In the genomic region with DNA sequence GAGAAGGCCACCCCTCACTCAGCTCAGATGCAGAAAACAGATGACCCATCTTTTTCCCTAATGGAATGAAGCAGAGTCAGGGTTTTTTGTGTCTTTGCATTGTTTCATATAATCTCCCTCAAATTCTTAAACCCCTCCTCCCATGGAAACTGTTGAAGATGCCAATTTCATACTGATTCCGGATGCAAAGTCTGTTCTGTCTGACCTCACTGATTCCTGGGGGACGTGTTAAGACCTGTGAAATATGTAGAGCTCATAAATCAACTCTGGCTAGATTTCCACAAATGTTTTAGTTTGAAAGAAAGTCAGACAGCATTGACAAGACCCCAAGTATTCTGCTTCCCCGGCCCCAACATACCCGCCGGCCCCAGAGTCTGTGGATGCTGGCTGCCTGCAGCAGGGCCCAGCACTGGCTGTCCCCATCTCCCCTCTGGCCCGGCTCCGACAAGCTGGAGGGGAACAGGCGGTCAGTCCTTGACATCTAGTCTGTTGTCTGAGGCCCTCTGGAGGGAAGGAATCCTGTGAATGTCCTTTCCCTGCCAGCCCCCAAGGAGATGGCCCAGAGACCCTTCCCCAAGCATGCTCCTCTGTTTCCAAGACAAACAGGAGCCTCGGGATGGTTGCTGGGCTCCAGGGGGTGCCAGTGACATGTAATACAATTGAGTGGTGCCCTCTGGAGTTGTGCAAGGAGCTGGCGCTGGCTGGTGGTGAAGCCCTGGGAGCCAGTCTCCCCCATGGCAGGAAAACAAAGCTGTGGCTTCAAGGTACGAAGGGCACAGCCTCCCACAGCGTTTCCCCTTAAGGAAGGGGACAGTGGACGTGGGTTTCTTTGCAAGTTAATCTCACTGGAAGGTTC, we compare ENCODE assay signal across 18 cellular contexts. TPM values are rescaled to one million over a fixed set of nuclear protein-coding genes. Genes with fewer than 3 reads are reported as not detected.
A peak's percentile ranks its signal among the peaks of the same experiment; 100 is the strongest.
DNase-seq lines count a peak whose midpoint lies in the region; ATAC-seq, FAIRE-seq and TF ChIP-seq lines count a peak whose summit lies in the region.
"Had no signal": no experiment of that assay in that cellular context is flagged by ENCODE, and none has a peak within 500 bp of the region (broad histone marks: within the 10 kb centered on the region; RNA-seq: fewer than 3 reads in every experiment).

No MANE protein-coding gene starts in this region.

- H3K36me3 Mint-ChIP-seq in WTC11: no peaks in the 10 kb centered on the region
- no peaks in the 10 kb centered on the region for H3K36me3 Mint-ChIP-seq in endothelial cell (ENCODE audit: low read depth, unreplicated experiment)
- no peaks in the 10 kb centered on the region for H3K36me3 Mint-ChIP-seq in immature natural killer cell
- H3K36me3 Mint-ChIP-seq: activated naive CD8-positive, alpha-beta T cell treated with anti-CD3 and anti-CD28 coated beads for 36 hours had no signal

- BruUV-seq in HepG2 (replicated peaks; lab: Mats Ljungman, UMichigan): no TSS peak

- H3K27me3 Mint-ChIP-seq in WTC11 (ENCODE audit: low read depth): no peaks in the 10 kb centered on the region
- peaks cover 5% of the 10 kb centered on the region for H3K27me3 Mint-ChIP-seq in endothelial cell (ENCODE audit: unreplicated experiment)
- peaks cover 0 to 5% (median 0%) of the 10 kb centered on the region in 3 donors for H3K27me3 Mint-ChIP-seq in immature natural killer cell (ENCODE audit: low read depth in 3 of 3)
- H3K27me3 Mint-ChIP-seq: activated CD4-positive, alpha-beta T cell treated with anti-CD3 and anti-CD28 coated beads, Interleukin-2, amount 10 ng/mL, durations not matched to agents 7 days and 5 days; activated naive CD8-positive, alpha-beta T cell treated with anti-CD3 and anti-CD28 coated beads for 36 hours had no signal

- H3K9me2 ChIP-seq in SK-N-SH: no peaks in the 10 kb centered on the region

- ATAC-seq in WTC11 (peak; percentile 50), HepG2 (no peak)

- no peak for TF ChIP-seq EP300 in HepG2 (IDR thresholded peaks at IDR 0.05; ENCODE audit: low read depth in 2 of 2, low read length in 2 of 2)
- no peak for TF ChIP-seq EP300 in HepG2 (CRISPR knock-in tag; IDR thresholded peaks at IDR 0.05; ENCODE audit: borderline replicate concordance)
- TF ChIP-seq EP300 in tibial nerve (IDR thresholded peaks at IDR 0.05): no peak
- TF ChIP-seq EP300 in SK-N-SH (IDR thresholded peaks at IDR 0.05; ENCODE audit: borderline replicate concordance in 1 of 2, low read depth in 1 of 2, low read length in 1 of 2): no peak

- FAIRE-seq in HepG2 (lab: Jason Lieb, UNC): no peak

- no peak for TF ChIP-seq POLR2A in HepG2 (IDR thresholded peaks at IDR 0.05; ENCODE audit: insufficient read depth in 1 of 2, low read depth in 2 of 2, low read length in 2 of 2)
- no peak for TF ChIP-seq POLR2A in tibial nerve (IDR thresholded peaks at IDR 0.05)

- TF ChIP-seq CTCF in WTC11 (IDR thresholded peaks at IDR 0.05) (no peak), HepG2 (CRISPR knock-in tag; IDR thresholded peaks at IDR 0.05) (peak; percentile 41; the same call in 1 of the 2 replicates), tibial nerve (IDR thresholded peaks at IDR 0.05) (no peak), endothelial cell (IDR thresholded peaks at IDR 0.05; ENCODE audit: unreplicated experiment) (no peak), SK-N-SH (IDR thresholded peaks at IDR 0.05) (no peak)

- H3K36me3 ChIP-seq in HepG2 (replicated peaks in 1 of 2; ENCODE audit: control insufficient read depth in 1 of 2, insufficient read depth in 2 of 2, low read length in 2 of 2) (no peaks in the 10 kb centered on the region), tibial nerve (no peaks in the 10 kb centered on the region), SK-N-SH (replicated peaks in 1 of 2; ENCODE audit: control insufficient read depth in 1 of 2, insufficient read depth in 2 of 2, low read length in 1 of 2) (peaks cover 4 to 47% of the 10 kb centered on the region in 2 experiments)
- H3K36me3 ChIP-seq: SJSA1 had no signal

- intact Hi-C loops in HepG2 (cut with micrococcal nuclease; ENCODE audit: unreplicated experiment): no loop called here

- H3K4me1 Mint-ChIP-seq in WTC11 (peaks cover 5% of the 10 kb centered on the region), endothelial cell (ENCODE audit: unreplicated experiment) (peaks cover 5% of the 10 kb centered on the region), immature natural killer cell (no peaks in the 10 kb centered on the region)
- H3K4me1 Mint-ChIP-seq: activated CD4-positive, alpha-beta T cell treated with anti-CD3 and anti-CD28 coated beads, Interleukin-2, amount 10 ng/mL, durations not matched to agents 7 days and 5 days; activated naive CD8-positive, alpha-beta T cell treated with anti-CD3 and anti-CD28 coated beads for 36 hours had no signal

- CTCF ChIA-PET in WTC11 (lab: Charles Lee) (interaction anchor here (0.6 to 1.1 kb wide), 4 partner anchors 13 to 72 kb away, joined by 3 to 11 read pairs (median 5); no protein-coding TSS in a partner anchor), HepG2 (lab: Yijun Ruan, JAX; ENCODE audit: low intra/inter-chr PET ratio, low total read pairs) (interaction anchor here (1.6 kb wide), 1 partner anchor 71 kb away, joined by 4 read pairs; no protein-coding TSS in a partner anchor), SK-N-SH (lab: Yijun Ruan, JAX) (no interaction called here)

- H3K27me3 ChIP-seq in HepG2 (ENCODE audit: control insufficient read depth in 1 of 2, insufficient read depth in 2 of 2, low read length in 2 of 2) (no peaks in the 10 kb centered on the region), tibial nerve (no peaks in the 10 kb centered on the region), SK-N-SH (ENCODE audit: insufficient read depth) (no peaks in the 10 kb centered on the region)
- H3K27me3 ChIP-seq: SJSA1 had no signal

- H3K9ac ChIP-seq in HepG2 (ENCODE audit: insufficient read depth, low read depth, low read length): no peak overlapping the region
- H3K9ac ChIP-seq in SK-N-SH: no peak overlapping the region
- H3K9ac ChIP-seq: KMS-11 had no signal

- in situ Hi-C loops in HepG2 (cut with HindIII; ENCODE audit: extremely low pct_ligation_motif_present, low pct_unique_long_range_greater_than_20kb): loop anchor here (25.0 kb wide), 1 partner anchor 263 kb away; no protein-coding TSS in a partner anchor

- H3K4me3 Mint-ChIP-seq in WTC11: no peak overlapping the region
- H3K4me3 Mint-ChIP-seq in endothelial cell (ENCODE audit: unreplicated experiment): no peak overlapping the region
- H3K4me3 Mint-ChIP-seq in immature natural killer cell: no peak overlapping the region
- H3K4me3 Mint-ChIP-seq: activated CD4-positive, alpha-beta T cell treated with anti-CD3 and anti-CD28 coated beads, Interleukin-2, amount 10 ng/mL, durations not matched to agents 7 days and 5 days; activated naive CD8-positive, alpha-beta T cell treated with anti-CD3 and anti-CD28 coated beads for 36 hours had no signal

- H3K9me3 Mint-ChIP-seq in WTC11 (no peaks in the 10 kb centered on the region), endothelial cell (ENCODE audit: unreplicated experiment) (peaks cover 1% of the 10 kb centered on the region), immature natural killer cell (peaks cover 0 to 1% (median 0%) of the 10 kb centered on the region in 6 donors)
- H3K9me3 Mint-ChIP-seq: activated CD4-positive, alpha-beta T cell treated with anti-CD3 and anti-CD28 coated beads, Interleukin-2, amount 10 ng/mL, durations not matched to agents 7 days and 5 days; activated naive CD8-positive, alpha-beta T cell treated with anti-CD3 and anti-CD28 coated beads for 36 hours had no signal

- no peaks in the 10 kb centered on the region for H3F3A ChIP-seq in SK-N-SH (replicated peaks; ENCODE audit: insufficient read depth)

- H3K27ac Mint-ChIP-seq in WTC11 (no peak overlapping the region), endothelial cell (ENCODE audit: unreplicated experiment) (no peak overlapping the region), immature natural killer cell (no peak overlapping the region)
- H3K27ac Mint-ChIP-seq: activated CD4-positive, alpha-beta T cell treated with anti-CD3 and anti-CD28 coated beads, Interleukin-2, amount 10 ng/mL, durations not matched to agents 7 days and 5 days; activated naive CD8-positive, alpha-beta T cell treated with anti-CD3 and anti-CD28 coated beads for 36 hours; progenitor cell of endocrine pancreas had no signal

- H3K79me2 ChIP-seq in HepG2 (ENCODE audit: insufficient read depth, low read length) (no peaks in the 10 kb centered on the region), SK-N-SH (ENCODE audit: insufficient read depth) (no peaks in the 10 kb centered on the region)

- DNase-seq in WTC11 (ENCODE audit: low spot score) (peak; percentile 15), fibroblast of peridontal ligament (ENCODE audit: extremely low read depth) (peak; percentile 66), HepG2 (ENCODE audit: low spot score) (no peak), tibial nerve (ENCODE audit: low spot score in 2 of 2) (no peak), endothelial cell (ENCODE audit: low spot score) (no peak), COR-L47 (lab: John Stamatoyannopoulos, UW) (no peak), SK-N-SH (no peak), immature natural killer cell (no peak)
- DNase-seq: activated CD4-positive, alpha-beta T cell treated with anti-CD3 and anti-CD28 coated beads, Interleukin-2, amount 10 ng/mL, durations not matched to agents 7 days and 5 days; activated naive CD8-positive, alpha-beta T cell treated with anti-CD3 and anti-CD28 coated beads for 36 hours; activated T-cell treated with anti-CD3 and anti-CD28 coated beads for 4 hours; NCI-H1105 treated with DMSO at 0.1 percent for 48 hours; T1000 had no signal

- TF ChIP-seq RAD21 in HepG2 (CRISPR knock-in tag; IDR thresholded peaks at IDR 0.05): no peak
- TF ChIP-seq RAD21 in SK-N-SH (IDR thresholded peaks at IDR 0.05; ENCODE audit: low read length): no peak

- H3K4me3 ChIP-seq in HepG2 (replicated peaks in 1 of 3; ENCODE audit: insufficient read depth in 1 of 3, low read depth in 2 of 3, low read length in 3 of 3) (no peak overlapping the region), tibial nerve (no peak overlapping the region), SK-N-SH (ENCODE audit: low read depth in 2 of 2, low read length in 1 of 2) (no peak overlapping the region)
- H3K4me3 ChIP-seq: SJSA1 had no signal

- no peak overlapping the region for H3K4me2 ChIP-seq in HepG2 (ENCODE audit: low read depth, low read length)
- H3K4me2 ChIP-seq in SK-N-SH: no peak overlapping the region
- H3K4me2 ChIP-seq: KMS-11 had no signal

- H3K27ac ChIP-seq in HepG2 (ENCODE audit: extremely low read length, insufficient read depth, low read length) (no peak overlapping the region), tibial nerve (peak overlapping the region in 3 of 4 donors; percentile 17 to 79 (median 79)), SK-N-SH (ENCODE audit: low read depth in 2 of 2, low read length in 1 of 2) (no peak overlapping the region)
- H3K27ac ChIP-seq: epithelial cell of prostate, KMS-11, SJSA1 had no signal

- H2AFZ ChIP-seq in HepG2 (ENCODE audit: low read length) (no peak overlapping the region), SK-N-SH (ENCODE audit: low read depth) (no peak overlapping the region)

- POLR2A ChIA-PET in WTC11 (lab: Charles Lee) (interaction anchor here (0.6 to 0.7 kb wide), 2 partner anchors 33 to 60 kb away, joined by 3 read pairs; no protein-coding TSS in a partner anchor), HepG2 (lab: Yijun Ruan, JAX) (no interaction called here), SK-N-SH (lab: Yijun Ruan, JAX) (no interaction called here)

- H3K4me1 ChIP-seq in HepG2 (ENCODE audit: insufficient read depth, low read length) (no peaks in the 10 kb centered on the region), tibial nerve (peaks cover 0 to 72% (median 19%) of the 10 kb centered on the region in 4 donors), SK-N-SH (ENCODE audit: control insufficient read depth in 1 of 2, insufficient read depth in 2 of 2, low read depth in 1 of 2, low read length in 1 of 2) (no peaks in the 10 kb centered on the region)
- H3K4me1 ChIP-seq: SJSA1 had no signal

- H4K20me1 ChIP-seq in HepG2 (ENCODE audit: insufficient read depth, low read length) (no peaks in the 10 kb centered on the region), SK-N-SH (ENCODE audit: insufficient read depth) (no peaks in the 10 kb centered on the region)

- H3K9me3 ChIP-seq in HepG2 (ENCODE audit: low read length) (no peaks in the 10 kb centered on the region), tibial nerve (no peaks in the 10 kb centered on the region), SK-N-SH (no peaks in the 10 kb centered on the region)
- H3K9me3 ChIP-seq: SJSA1 had no signal

- 71% methylated on average over 11 of the region's 13 CpGs for WGBS in HepG2 (ENCODE audit: low lambda C conversion rate)
- WGBS in tibial nerve, 2 donors: 37 to 40% methylated on average over 11 to 12 of the region's 13 CpGs
- WGBS in SK-N-SH (ENCODE audit: low lambda C conversion rate): 66% methylated on average over 12 of the region's 13 CpGs

RNA-seq across cellular contexts. Expression of gene FBLN5, which starts 22.4 kb away (rescaled TPM):
- total RNA-seq in WTC11 (2021) (2.7 to 4.0 TPM (median 3.6 TPM) in 3 replicates), HepG2 (2016; rRNA removed; fragmentation: Illumina TruSeq; extraction: Trizol) (0.60 and 0.77 TPM in 2 replicates), tibial nerve (100 to 1,000 TPM; 109 to 215 (median 186) TPM), endothelial cell (ENCODE audit: unreplicated experiment) (0.26 TPM)
- total RNA-seq in HepG2 (2016; cell fraction: cytosol; rRNA removed; fragmentation: Illumina TruSeq; extraction: Trizol; ENCODE audit: low read depth): 0.09 and 0.30 TPM in 2 replicates
- total RNA-seq in HepG2 (2016; cell fraction: insoluble cytoplasmic fraction; rRNA removed; fragmentation: Illumina TruSeq; extraction: Trizol): 0.43 and 0.54 TPM in 2 replicates
- 0.45 and 0.68 TPM in 2 replicates for total RNA-seq in HepG2 (2016; cell fraction: membrane; rRNA removed; fragmentation: Illumina TruSeq; extraction: Trizol)
- 0.66 and 0.96 TPM in 2 replicates for total RNA-seq in HepG2 (2016; cell fraction: nucleus; rRNA removed; fragmentation: Illumina TruSeq; extraction: Trizol)
- polyA plus RNA-seq in HepG2 (2011; rRNA removed) (0.38 and 0.71 TPM in 2 replicates), SK-N-SH (2012; rRNA removed) (36.7 and 39.8 TPM in 2 replicates), immature natural killer cell (1 to 10 TPM; 3.0 to 3.8 (median 3.0) TPM)
- polyA plus RNA-seq in HepG2 (2011; cell fraction: cytosol; rRNA removed): 0.15 and 0.74 TPM in 2 replicates
- polyA plus RNA-seq in HepG2 (2011; cell fraction: nucleus; rRNA removed): 0.23 and 0.81 TPM in 2 replicates
- polyA plus RNA-seq in HepG2 (2012): 30.3 and 36.9 TPM in 2 replicates
- polyA plus RNA-seq in HepG2 (2016; cell fraction: cytosol; fragmentation: Illumina TruSeq; extraction: Trizol; ENCODE audit: low read depth): 0.29 and 0.35 TPM in 2 replicates
- 0.86 and 1.8 TPM in 2 replicates for polyA plus RNA-seq in HepG2 (2016; cell fraction: insoluble cytoplasmic fraction; fragmentation: Illumina TruSeq; extraction: Trizol; ENCODE audit: low read depth)
- polyA plus RNA-seq in HepG2 (2016; cell fraction: membrane; fragmentation: Illumina TruSeq; extraction: Trizol; ENCODE audit: low read depth): 0.79 and 1.0 TPM in 2 replicates
- 1.5 and 2.6 TPM in 2 replicates for polyA plus RNA-seq in HepG2 (2016; cell fraction: nucleus; fragmentation: Illumina TruSeq; extraction: Trizol; ENCODE audit: insufficient read depth, low read depth)
- 0.46 and 2.9 TPM in 2 replicates for polyA minus RNA-seq in HepG2 (2011; rRNA and poly(A)+ RNA removed; ENCODE audit: low replicate concordance)
- 0.44 and 0.89 TPM in 2 replicates for polyA minus RNA-seq in HepG2 (2011; cell fraction: cytosol; rRNA and poly(A)+ RNA removed)
- polyA minus RNA-seq in HepG2 (2011; cell fraction: nucleus; rRNA and poly(A)+ RNA removed): 0.75 and 0.77 TPM in 2 replicates
- 39.8 and 41.0 TPM in 2 replicates for polyA plus RNA-seq in SK-N-SH (2012; cell fraction: cytosol; rRNA removed)
- polyA plus RNA-seq in SK-N-SH (2012; cell fraction: nucleus; rRNA removed): 35.2 and 35.3 TPM in 2 replicates

RNA-seq across cellular contexts. Expression of gene TC2N, which starts 57.8 kb away (rescaled TPM):
- total RNA-seq in WTC11 (2021) (29.3 to 33.0 TPM (median 29.6 TPM) in 3 replicates), HepG2 (2016; rRNA removed; fragmentation: Illumina TruSeq; extraction: Trizol) (not detected in 2 replicates), tibial nerve (10 to 100 TPM; 23.4 to 35.2 (median 25.7) TPM), endothelial cell (ENCODE audit: unreplicated experiment) (1.4 TPM)
- total RNA-seq in HepG2 (2016; cell fraction: cytosol; rRNA removed; fragmentation: Illumina TruSeq; extraction: Trizol; ENCODE audit: low read depth): not detected in 2 replicates
- not detected in 2 replicates for total RNA-seq in HepG2 (2016; cell fraction: insoluble cytoplasmic fraction; rRNA removed; fragmentation: Illumina TruSeq; extraction: Trizol)
- total RNA-seq in HepG2 (2016; cell fraction: membrane; rRNA removed; fragmentation: Illumina TruSeq; extraction: Trizol): not detected in 2 replicates
- total RNA-seq in HepG2 (2016; cell fraction: nucleus; rRNA removed; fragmentation: Illumina TruSeq; extraction: Trizol): not detected in 2 replicates
- polyA plus RNA-seq in HepG2 (2011; rRNA removed) (0.03 TPM in 1 of 2 replicates, not detected in the other), SK-N-SH (2012; rRNA removed) (0.02 TPM in 1 of 2 replicates, not detected in the other), immature natural killer cell (100 to 1,000 TPM in 2 of 3 donors, 10 to 100 TPM in 1; 97.4 to 158 (median 112) TPM)
- 0.14 TPM in 1 of 2 replicates, not detected in the other for polyA plus RNA-seq in HepG2 (2011; cell fraction: cytosol; rRNA removed)
- polyA plus RNA-seq in HepG2 (2011; cell fraction: nucleus; rRNA removed): not detected in 2 replicates
- 0.05 TPM in 1 of 2 replicates, not detected in the other for polyA plus RNA-seq in HepG2 (2012)
- not detected in 2 replicates for polyA plus RNA-seq in HepG2 (2016; cell fraction: cytosol; fragmentation: Illumina TruSeq; extraction: Trizol; ENCODE audit: low read depth)
- polyA plus RNA-seq in HepG2 (2016; cell fraction: insoluble cytoplasmic fraction; fragmentation: Illumina TruSeq; extraction: Trizol; ENCODE audit: low read depth): not detected in 2 replicates
- polyA plus RNA-seq in HepG2 (2016; cell fraction: membrane; fragmentation: Illumina TruSeq; extraction: Trizol; ENCODE audit: low read depth): not detected in 2 replicates
- not detected in 2 replicates for polyA plus RNA-seq in HepG2 (2016; cell fraction: nucleus; fragmentation: Illumina TruSeq; extraction: Trizol; ENCODE audit: insufficient read depth, low read depth)
- polyA minus RNA-seq in HepG2 (2011; rRNA and poly(A)+ RNA removed; ENCODE audit: low replicate concordance): 9.2 TPM in 1 of 2 replicates, not detected in the other
- not detected in 2 replicates for polyA minus RNA-seq in HepG2 (2011; cell fraction: cytosol; rRNA and poly(A)+ RNA removed)
- polyA minus RNA-seq in HepG2 (2011; cell fraction: nucleus; rRNA and poly(A)+ RNA removed): 0.26 TPM in 1 of 2 replicates, not detected in the other
- polyA plus RNA-seq in SK-N-SH (2012; cell fraction: cytosol; rRNA removed): 0.01 and 0.03 TPM in 2 replicates
- polyA plus RNA-seq in SK-N-SH (2012; cell fraction: nucleus; rRNA removed): 0.01 and 0.17 TPM in 2 replicates
- total RNA-seq: myocyte had no signal

Comparison
In these comparisons a context has a peak if more than half of its experiments do, and no peak if none do; other contexts are left out.
1. DNase-seq: peak in WTC11 (single experiment) and fibroblast of peridontal ligament (single experiment); none in HepG2 (single experiment), tibial nerve (0 of 2), endothelial cell (single experiment), COR-L47 (single experiment), SK-N-SH (single experiment) and immature natural killer cell (0 of 3).
2. H3K27ac ChIP-seq: peak in tibial nerve (3 of 4); none in HepG2 (single experiment) and SK-N-SH (0 of 2).
3. RNA of gene FBLN5, which starts 22.4 kb away (total RNA-seq): 109 to 215 TPM in tibial nerve; 2.7 to 4.0 TPM in WTC11, 0.09 to 0.96 TPM in HepG2 and 0.26 TPM in endothelial cell (single experiment); every median in the first group is over 10 times any median in the second.
4. RNA of gene TC2N, which starts 57.8 kb away (total RNA-seq): 29.3 to 33.0 TPM in WTC11 and 23.4 to 35.2 TPM in tibial nerve; 1.4 TPM in endothelial cell (single experiment) and not detected in HepG2; every median in the first group is over 10 times any median in the second.
5. Of the 50 proteins assayed by ChIP-seq in both HepG2 and WTC11: peak only in HepG2: CTCF; only in WTC11: none; in both: none; in neither: 49.